ENCODE assay signal across 8 cellular contexts in the genomic region with DNA sequence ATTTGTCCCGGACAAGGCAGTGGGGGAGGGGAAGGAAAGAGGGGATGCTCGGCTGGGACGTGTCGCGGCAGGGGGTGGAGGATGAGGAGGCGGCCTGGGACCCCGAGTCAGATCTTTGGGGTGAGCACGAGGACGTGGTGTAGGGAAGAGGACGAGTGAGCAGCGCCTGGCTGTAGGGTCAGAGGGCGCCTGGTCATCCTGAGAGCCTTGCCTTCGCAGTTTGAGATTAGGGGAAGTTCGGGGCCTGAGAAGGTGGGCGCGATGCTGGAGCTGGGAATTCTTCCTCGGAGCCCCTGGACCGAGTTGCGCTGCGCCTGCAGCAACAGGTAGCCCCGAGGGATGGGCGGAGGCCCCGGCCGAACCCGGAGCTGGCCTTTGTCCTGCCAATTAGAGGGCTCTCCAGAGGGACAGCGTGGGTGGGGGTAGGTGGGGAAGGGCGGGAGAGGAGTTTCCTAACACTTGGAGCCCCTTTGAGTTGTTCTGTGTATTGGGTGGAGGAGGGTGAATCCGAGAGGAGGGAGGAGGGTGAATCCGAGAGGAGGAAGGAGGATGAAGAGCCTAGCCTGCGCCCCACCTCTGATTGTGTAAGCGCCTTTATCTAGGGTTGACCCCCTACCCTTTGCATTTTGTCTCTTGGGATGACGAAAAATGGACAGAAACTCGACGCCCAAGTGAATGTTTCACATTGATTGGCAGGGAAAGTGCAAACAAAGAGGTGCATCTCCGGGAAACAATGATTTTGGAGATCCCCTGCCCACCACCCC.
DNase-seq lines count a peak whose midpoint lies in the region; ATAC-seq and TF ChIP-seq lines count a peak whose summit lies in the region.

No MANE protein-coding gene starts in this region.

- H3K4me3 Mint-ChIP-seq in CD14-positive monocyte, result peak overlapping the region; percentile 80 to 93
- peak overlapping the region; percentile 95 for H3K4me3 Mint-ChIP-seq in neural crest cell

- peaks cover 0 to 22% (median 16%) of the 10 kb centered on the region in 7 donors for H3K9me3 Mint-ChIP-seq in CD14-positive monocyte
- no peaks in the 10 kb centered on the region for H3K9me3 Mint-ChIP-seq in neural crest cell

- peaks cover 63 to 76% (median 66%) of the 10 kb centered on the region in 3 donors for H3K27me3 Mint-ChIP-seq in CD14-positive monocyte (ENCODE audit: low read depth in 3 of 3)
- peaks cover 85% of the 10 kb centered on the region for H3K27me3 Mint-ChIP-seq in neural crest cell (ENCODE audit: low read depth)

- DNase-seq in CD14-positive monocyte (ENCODE audit: low spot score), result no peak
- peak; percentile 61 for DNase-seq in NCI-H69 (lab: John Stamatoyannopoulos, UW)
- peak; percentile 12 for DNase-seq in neural crest cell (ENCODE audit: low read depth, low spot score)
- DNase-seq in RPMI8226, result no peak
- DNase-seq in H4 (ENCODE audit: low spot score), result no peak

- intact Hi-C loops in CD14-positive monocyte (cut with micrococcal nuclease), result no loop called here

- peaks cover 10 to 11% of the 10 kb centered on the region in 2 donors for H3K36me3 Mint-ChIP-seq in CD14-positive monocyte
- H3K36me3 Mint-ChIP-seq in neural crest cell (ENCODE audit: low read depth), result no peaks in the 10 kb centered on the region

- H3K27ac Mint-ChIP-seq in CD14-positive monocyte (no peak overlapping the region), neural crest cell (ENCODE audit: unreplicated experiment) (peak overlapping the region; percentile 87)

- peaks cover 37% of the 10 kb centered on the region for H3K4me1 Mint-ChIP-seq in CD14-positive monocyte
- peaks cover 43% of the 10 kb centered on the region for H3K4me1 Mint-ChIP-seq in neural crest cell

- ATAC-seq in esophagus mucosa (peak; percentile 10), HG03571 (IDR thresholded peaks at IDR 0.05; ENCODE audit: unreplicated experiment) (no peak), HG03108 (IDR thresholded peaks at IDR 0.05; ENCODE audit: unreplicated experiment) (no peak)

- TF ChIP-seq CTCF in CD14-positive monocyte (IDR thresholded peaks at IDR 0.05) (no peak), neural crest cell (conservative IDR thresholded peaks at IDR 0.05) (no peak)

Comparison
In these comparisons a context has a peak if more than half of its experiments do, and no peak if none do; other contexts are left out.
1. DNase-seq: peak in NCI-H69 (single experiment) and neural crest cell (single experiment); none in CD14-positive monocyte (single experiment), RPMI8226 (single experiment) and H4 (single experiment).